ENCODE assay signal across 37 cellular contexts in the genomic region with DNA sequence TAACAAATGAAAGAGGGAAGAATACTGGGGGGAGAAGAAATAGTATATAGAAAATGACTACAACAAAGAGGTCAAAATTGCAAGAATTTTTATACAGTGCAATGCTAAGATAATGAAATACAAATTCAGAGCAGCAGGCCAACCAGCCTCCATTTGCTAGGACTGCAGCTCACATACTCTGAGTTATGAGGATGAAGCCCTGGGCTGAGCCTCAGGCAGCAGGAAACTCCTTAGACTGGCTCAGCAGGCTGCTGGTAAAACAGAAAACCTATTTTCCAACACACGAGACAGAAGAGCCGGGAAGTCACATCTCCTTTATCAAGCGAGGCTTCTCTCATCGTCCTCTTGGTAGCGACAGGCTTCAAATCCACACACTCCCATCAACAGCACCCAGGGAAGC.
"Had no signal": no experiment of that assay in that cellular context is flagged by ENCODE, and none has a peak within 500 bp of the region (broad histone marks: within the 10 kb centered on the region; RNA-seq: fewer than 3 reads in every experiment).

No MANE protein-coding gene starts in this region.

- FAIRE-seq: colon, endometrium, endothelial cell of umbilical vein had no signal

- H3K4me3 Mint-ChIP-seq: activated CD4-positive, alpha-beta memory T cell treated with anti-CD3 and anti-CD28 coated beads for 36 hours; activated CD4-positive, alpha-beta T cell treated with anti-CD3 and anti-CD28 coated beads for 36 hours; activated CD4-positive, alpha-beta T cell treated with anti-CD3 and anti-CD28 coated beads, Interleukin-2, amount 10 ng/mL, durations not matched to agents 24 days and 14 days; activated CD8-positive, alpha-beta memory T cell treated with anti-CD3 and anti-CD28 coated beads, Interleukin-2, amount 10 ng/mL, durations not matched to agents 7 days and 5 days; activated CD8-positive, alpha-beta T cell treated with anti-CD3 and anti-CD28 coated beads, Interleukin-2, amount 10 ng/mL, durations not matched to agents 7 days and 5 days; activated naive CD4-positive, alpha-beta T cell treated with anti-CD3 and anti-CD28 coated beads for 36 hours; activated naive CD4-positive, alpha-beta T cell treated with anti-CD3 and anti-CD28 coated beads, Interleukin-2, amount 50 U/mL, for 24 hours; activated naive CD8-positive, alpha-beta T cell treated with anti-CD3 and anti-CD28 coated beads for 36 hours; activated naive CD8-positive, alpha-beta T cell treated with anti-CD3 and anti-CD28 coated beads, Interleukin-2, amount 50 U/mL, for 24 hours; activated T-helper 1 cell treated with anti-CD3 and anti-CD28 coated beads, Interleukin-12 subunit alpha, Interleukin-12 subunit beta, Interleukin-2, Interleukin-4 antibody, amounts not matched to agents 30 ng/mL and 10 ng/mL and 1 ng/mL, durations not matched to agents 14 hours and 24 hours and 36 hours; effector memory CD8-positive, alpha-beta T cell; T-cell; T-helper 1 cell treated with Interleukin-12 subunit alpha and Interleukin-12 subunit beta and Interleukin-4 antibody, amounts not matched to agents 30 μg/mL and 1 μg/mL, for 36 hours had no signal

- ATAC-seq: activated CD4-positive, alpha-beta T cell treated with anti-CD3 and anti-CD28 coated beads for 36 hours; activated CD8-positive, alpha-beta memory T cell treated with anti-CD3 and anti-CD28 coated beads, Interleukin-2, amount 10 ng/mL, durations not matched to agents 7 days and 5 days; activated CD8-positive, alpha-beta T cell treated with anti-CD3 and anti-CD28 coated beads, Interleukin-2, amount 10 ng/mL, durations not matched to agents 7 days and 5 days; activated naive CD8-positive, alpha-beta T cell treated with anti-CD3 and anti-CD28 coated beads, Interleukin-2, amount 50 U/mL, for 24 hours; body of pancreas; effector memory CD8-positive, alpha-beta T cell; T-cell had no signal

- H3K27me3 Mint-ChIP-seq: activated CD4-positive, alpha-beta memory T cell treated with anti-CD3 and anti-CD28 coated beads for 36 hours; activated CD4-positive, alpha-beta T cell treated with anti-CD3 and anti-CD28 coated beads for 36 hours; activated CD4-positive, alpha-beta T cell treated with anti-CD3 and anti-CD28 coated beads, Interleukin-2, amount 10 ng/mL, durations not matched to agents 24 days and 14 days; activated CD8-positive, alpha-beta memory T cell treated with anti-CD3 and anti-CD28 coated beads, Interleukin-2, amount 10 ng/mL, durations not matched to agents 7 days and 5 days; activated naive CD4-positive, alpha-beta T cell treated with anti-CD3 and anti-CD28 coated beads, Interleukin-2, amount 50 U/mL, for 24 hours; activated naive CD8-positive, alpha-beta T cell treated with anti-CD3 and anti-CD28 coated beads for 36 hours; activated naive CD8-positive, alpha-beta T cell treated with anti-CD3 and anti-CD28 coated beads, Interleukin-2, amount 50 U/mL, for 24 hours; effector memory CD8-positive, alpha-beta T cell; T-cell had no signal

- H3K9me3 ChIP-seq: adrenal gland, body of pancreas had no signal

- H3K36me3 ChIP-seq: adrenal gland had no signal

- H3K27ac Mint-ChIP-seq: activated CD4-positive, alpha-beta memory T cell treated with anti-CD3 and anti-CD28 coated beads for 36 hours; activated CD4-positive, alpha-beta T cell treated with anti-CD3 and anti-CD28 coated beads for 36 hours; activated CD4-positive, alpha-beta T cell treated with anti-CD3 and anti-CD28 coated beads, Interleukin-2, amount 10 ng/mL, durations not matched to agents 24 days and 14 days; activated CD8-positive, alpha-beta memory T cell treated with anti-CD3 and anti-CD28 coated beads, Interleukin-2, amount 10 ng/mL, durations not matched to agents 7 days and 5 days; activated CD8-positive, alpha-beta T cell treated with anti-CD3 and anti-CD28 coated beads, Interleukin-2, amount 10 ng/mL, durations not matched to agents 7 days and 5 days; activated naive CD4-positive, alpha-beta T cell treated with anti-CD3 and anti-CD28 coated beads for 36 hours; activated naive CD4-positive, alpha-beta T cell treated with anti-CD3 and anti-CD28 coated beads, Interleukin-2, amount 50 U/mL, for 24 hours; activated naive CD8-positive, alpha-beta T cell treated with anti-CD3 and anti-CD28 coated beads for 36 hours; activated naive CD8-positive, alpha-beta T cell treated with anti-CD3 and anti-CD28 coated beads, Interleukin-2, amount 50 U/mL, for 24 hours; activated T-helper 1 cell treated with anti-CD3 and anti-CD28 coated beads, Interleukin-12 subunit alpha, Interleukin-12 subunit beta, Interleukin-2, Interleukin-4 antibody, amounts not matched to agents 30 ng/mL and 10 ng/mL and 1 ng/mL, durations not matched to agents 14 hours and 24 hours and 36 hours; activated T-helper 2 cell treated with anti-CD3 and anti-CD28 coated beads, Interferon-gamma antibody, Interleukin-2, Interleukin-4, amounts not matched to agents 10 μg/mL and 5 μg/mL and 100 μg/mL, durations not matched to agents 14 hours and 24 hours and 36 hours; T-cell; T-helper 1 cell treated with Interleukin-12 subunit alpha and Interleukin-12 subunit beta and Interleukin-4 antibody, amounts not matched to agents 30 μg/mL and 1 μg/mL, for 36 hours had no signal

- H3K27ac ChIP-seq: adrenal gland, body of pancreas, epithelial cell of prostate, esophagus squamous epithelium, WERI-Rb-1 had no signal

- DNase-seq: activated CD4-positive, alpha-beta memory T cell treated with anti-CD3 and anti-CD28 coated beads for 36 hours; activated CD4-positive, alpha-beta T cell treated with anti-CD3 and anti-CD28 coated beads for 36 hours; activated CD4-positive, alpha-beta T cell treated with anti-CD3 and anti-CD28 coated beads, Interleukin-2, amount 10 ng/mL, durations not matched to agents 24 days and 14 days; activated CD4-positive, CD25-positive, alpha-beta regulatory T cell; activated CD4-positive, CD25-positive, alpha-beta regulatory T cell treated with anti-CD3 and anti-CD28 coated beads, Interleukin-2, amount 50 U/mL, for 72 hours; activated CD8-positive, alpha-beta memory T cell treated with anti-CD3 and anti-CD28 coated beads, Interleukin-2, amount 10 ng/mL, durations not matched to agents 7 days and 5 days; activated CD8-positive, alpha-beta memory T cell treated with anti-CD3 and anti-CD28 coated beads, Interleukin-2, amount 50 U/mL, for 4 hours; activated CD8-positive, alpha-beta T cell treated with anti-CD3 and anti-CD28 coated beads, Interleukin-2, amount 10 ng/mL, durations not matched to agents 7 days and 5 days; activated effector memory CD4-positive, alpha-beta T cell treated with anti-CD3 and anti-CD28 coated beads, Interleukin-2, amount 50 U/mL, for 16 hours; activated naive CD4-positive, alpha-beta T cell treated with anti-CD3 and anti-CD28 coated beads for 36 hours; activated naive CD8-positive, alpha-beta T cell treated with anti-CD3 and anti-CD28 coated beads for 36 hours; activated naive CD8-positive, alpha-beta T cell treated with anti-CD3 and anti-CD28 coated beads, Interleukin-2, amount 50 U/mL, for 24 hours; activated T-cell treated with anti-CD3 and anti-CD28 coated beads, Interleukin-2, amount 50 U/mL, for 1 hour; activated T-cell treated with anti-CD3 and anti-CD28 coated beads, Interleukin-2, amount 50 U/mL, for 48 hours; adrenal gland; amygdala; aorta; body of pancreas; caudate nucleus; cortex of kidney; dermis blood vessel endothelial cell; effector CD4-positive, alpha-beta T cell; effector memory CD8-positive, alpha-beta T cell; esophagus squamous epithelium; foreskin melanocyte; SW 1271; T-cell; T-helper 9 cell; WERI-Rb-1 had no signal

- H3K4me1 ChIP-seq: adrenal gland, body of pancreas, esophagus squamous epithelium had no signal

- H3K4me3 ChIP-seq: adrenal gland, body of pancreas, esophagus squamous epithelium had no signal

- H3K4me1 Mint-ChIP-seq: activated CD4-positive, alpha-beta T cell treated with anti-CD3 and anti-CD28 coated beads for 36 hours; activated CD4-positive, alpha-beta T cell treated with anti-CD3 and anti-CD28 coated beads, Interleukin-2, amount 10 ng/mL, durations not matched to agents 24 days and 14 days; activated CD8-positive, alpha-beta memory T cell treated with anti-CD3 and anti-CD28 coated beads, Interleukin-2, amount 10 ng/mL, durations not matched to agents 7 days and 5 days; activated naive CD4-positive, alpha-beta T cell treated with anti-CD3 and anti-CD28 coated beads, Interleukin-2, amount 50 U/mL, for 24 hours; activated naive CD8-positive, alpha-beta T cell treated with anti-CD3 and anti-CD28 coated beads for 36 hours; activated naive CD8-positive, alpha-beta T cell treated with anti-CD3 and anti-CD28 coated beads, Interleukin-2, amount 50 U/mL, for 24 hours; T-cell had no signal

- H3K27me3 ChIP-seq: adrenal gland, body of pancreas, esophagus squamous epithelium had no signal
